Comparison of ENCODE assay signal across 8 cellular contexts in the genomic region with DNA sequence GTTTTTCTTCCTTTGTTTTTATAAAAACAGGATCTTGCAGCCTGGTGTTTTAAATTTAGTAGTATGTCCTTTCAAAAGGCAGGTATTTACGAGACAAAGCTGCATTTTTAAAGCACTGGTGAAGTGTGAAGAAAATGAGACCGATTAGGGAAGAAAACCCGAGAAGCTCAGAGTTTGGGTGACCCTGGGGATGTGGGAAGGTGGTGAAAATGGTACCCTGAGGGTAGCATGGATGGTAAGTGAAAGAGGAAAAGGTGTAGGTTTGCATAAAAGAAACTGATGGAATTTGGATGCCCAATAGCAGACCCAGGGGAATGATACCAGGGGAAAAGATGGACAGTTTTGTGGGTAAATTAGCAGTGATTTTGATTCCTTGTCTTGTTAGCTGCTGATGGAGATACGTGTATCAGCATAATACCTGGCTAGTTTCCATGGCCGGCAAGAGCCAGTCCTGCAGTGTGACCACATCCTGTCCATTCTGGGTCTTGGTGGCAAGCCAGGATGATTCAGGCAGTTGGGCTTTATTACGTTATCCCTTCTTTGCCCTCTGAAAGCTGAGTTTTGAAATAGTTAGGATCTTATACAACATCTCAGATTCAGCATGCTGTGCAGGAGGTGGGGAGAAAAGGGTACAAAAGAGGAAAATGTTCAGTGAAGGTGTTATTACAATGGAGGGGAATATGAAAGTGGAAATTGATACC. TPM values are rescaled to one million over a fixed set of nuclear protein-coding genes. Genes with fewer than 3 reads are reported as not detected.
DNase-seq lines count a peak whose midpoint lies in the region; ATAC-seq and TF ChIP-seq lines count a peak whose summit lies in the region.

No MANE protein-coding gene starts in this region.

- H4K91ac ChIP-seq in mesenchymal stem cell (ENCODE audit: low read length) = no peak overlapping the region

- peak overlapping the region in 1 of 2 experiments; percentile 77 for H3K4ac ChIP-seq in mesenchymal stem cell (ENCODE audit: low read depth in 1 of 2, low read length in 2 of 2)

- TF ChIP-seq CTCF in esophagus squamous epithelium (IDR thresholded peaks at IDR 0.05) (no peak), spleen (IDR thresholded peaks at IDR 0.05 in 8 of 11, conservative IDR thresholded peaks at IDR 0.05 in 3 of 11) (no peak)

- H3K27me3 ChIP-seq in mesenchymal stem cell (ENCODE audit: control insufficient read depth in 1 of 2, insufficient read depth in 1 of 2, low read length in 2 of 2) = no peaks in the 10 kb centered on the region
- no peaks in the 10 kb centered on the region for H3K27me3 ChIP-seq in esophagus squamous epithelium
- H3K27me3 ChIP-seq in spleen (replicated peaks in 1 of 7) = no peaks in the 10 kb centered on the region

- H3K4me2 ChIP-seq in mesenchymal stem cell (ENCODE audit: low read length, poor library complexity, severe bottlenecking) = peak overlapping the region; percentile 1

- peak overlapping the region; percentile 76 for H3K9ac ChIP-seq in mesenchymal stem cell (ENCODE audit: low read length)

- H3K23ac ChIP-seq in mesenchymal stem cell (ENCODE audit: low read length in 2 of 2) = no peak overlapping the region

- intact Hi-C loops in esophagus squamous epithelium (cut with DNase I) = no loop called here
- intact Hi-C loops in spleen (cut with DNase I; ENCODE audit: low total_unique reads) = no loop called here

- DNase-seq in GM04504 (ENCODE audit: low read depth) (peak; percentile 99), NCI-H2196 treated with DMSO at 0.1 percent for 48 hours (lab: John Stamatoyannopoulos, UW; ENCODE audit: unreplicated experiment) (peak; percentile 75), cerebellar nuclear complex (lab: John Stamatoyannopoulos, UW) (peak; percentile 52 to 70), mesenchymal stem cell (peak; percentile 97), esophagus squamous epithelium (lab: John Stamatoyannopoulos, UW) (no peak), spleen (no peak)

- no peak overlapping the region for H3K14ac ChIP-seq in mesenchymal stem cell (ENCODE audit: low read length in 2 of 2)

- peak overlapping the region in 1 of 2 experiments; percentile 38 for H2BK12ac ChIP-seq in mesenchymal stem cell (ENCODE audit: low read length in 2 of 2)

- H3K79me1 ChIP-seq in mesenchymal stem cell (replicated peaks; ENCODE audit: low read length, poor library complexity, severe bottlenecking) = peaks cover 6% of the 10 kb centered on the region

- no peak overlapping the region for H2BK15ac ChIP-seq in mesenchymal stem cell (ENCODE audit: low read depth, poor library complexity, severe bottlenecking)

- ATAC-seq in GM21367 (IDR thresholded peaks at IDR 0.05; ENCODE audit: unreplicated experiment) (no peak), HG03469 (IDR thresholded peaks at IDR 0.05; ENCODE audit: unreplicated experiment) (no peak)

- H3K36me3 ChIP-seq in mesenchymal stem cell (ENCODE audit: control insufficient read depth in 1 of 2, insufficient read depth in 2 of 2, low read depth in 1 of 2, low read length in 2 of 2) (peaks cover 4 to 25% of the 10 kb centered on the region in 2 experiments), esophagus squamous epithelium (no peaks in the 10 kb centered on the region), spleen (peaks cover 0 to 17% (median 0%) of the 10 kb centered on the region in 6 donors)

- peaks cover 13% of the 10 kb centered on the region for H3K4me1 ChIP-seq in mesenchymal stem cell (ENCODE audit: control insufficient read depth, insufficient read depth, low read depth, low read length)
- peaks cover 0 to 12% (median 6%) of the 10 kb centered on the region in 3 donors for H3K4me1 ChIP-seq in esophagus squamous epithelium
- H3K4me1 ChIP-seq in spleen = peaks cover 0 to 23% (median 17%) of the 10 kb centered on the region in 6 donors

- peak overlapping the region; percentile 39 for H2BK120ac ChIP-seq in mesenchymal stem cell (ENCODE audit: low read depth, low read length)

- TF ChIP-seq POLR2A in esophagus squamous epithelium (IDR thresholded peaks at IDR 0.05) = no peak
- no peak for TF ChIP-seq POLR2A in spleen (IDR thresholded peaks at IDR 0.05)

- 34% methylated on average over 5 of the region's 6 CpGs for WGBS in mesenchymal stem cell
- 24 to 37% methylated on average over 6 of the region's 6 CpGs for WGBS in esophagus squamous epithelium, 2 donors
- WGBS in spleen, 5 donors = 39 to 58% (median 46%) methylated on average over 6 of the region's 6 CpGs

- no peak overlapping the region for H4K8ac ChIP-seq in mesenchymal stem cell (ENCODE audit: low read length)

- H3K9me3 ChIP-seq in mesenchymal stem cell (ENCODE audit: control insufficient read depth, low read length) = no peaks in the 10 kb centered on the region
- H3K9me3 ChIP-seq in esophagus squamous epithelium = no peaks in the 10 kb centered on the region
- H3K9me3 ChIP-seq in spleen = no peaks in the 10 kb centered on the region

- peak overlapping the region; percentile 11 for H2AK5ac ChIP-seq in mesenchymal stem cell (ENCODE audit: low read length, severe bottlenecking)

- H3K18ac ChIP-seq in mesenchymal stem cell (ENCODE audit: low read depth in 1 of 2, low read length in 2 of 2) = peak overlapping the region in 1 of 2 experiments; percentile 12

- H2AFZ ChIP-seq in mesenchymal stem cell (ENCODE audit: low read depth, low read length) = no peak overlapping the region

- H2BK5ac ChIP-seq in mesenchymal stem cell (ENCODE audit: low read depth, low read length, poor library complexity, severe bottlenecking) = peak overlapping the region; percentile 4

- H3K27ac ChIP-seq in mesenchymal stem cell (ENCODE audit: low read length, poor library complexity, severe bottlenecking) = peak overlapping the region; percentile 88
- peak overlapping the region in 1 of 4 donors; percentile 34 for H3K27ac ChIP-seq in esophagus squamous epithelium
- peak overlapping the region in 3 of 8 donors; percentile 2 to 16 (median 6) for H3K27ac ChIP-seq in spleen

- H3K4me3 ChIP-seq in mesenchymal stem cell (ENCODE audit: insufficient read depth in 1 of 2, low read depth in 1 of 2, low read length in 2 of 2) (peak overlapping the region in 1 of 2 experiments; percentile 52), esophagus squamous epithelium (no peak overlapping the region), spleen (no peak overlapping the region)

RNA-seq across cellular contexts. Expression of gene BICD1, which starts 8.9 kb away (rescaled TPM):
- 12.2 TPM for polyA plus RNA-seq in mesenchymal stem cell (2013, experiment 1 of 2)
- 11.8 TPM for polyA plus RNA-seq in mesenchymal stem cell (2013, experiment 2 of 2)
- total RNA-seq in esophagus squamous epithelium = 1 to 10 TPM in 3 of 4 donors, under 1 TPM in 1; 0.70 to 7.8 (median 2.8) TPM
- total RNA-seq in spleen = 10 to 100 TPM; 23.1 to 62.9 (median 56.7) TPM
- 10 to 100 TPM in 2 of 3 donors, 1 to 10 TPM in 1; 8.5 to 11.6 (median 10.9) TPM for polyA plus RNA-seq in spleen

Comparison
In these comparisons a context has a peak if more than half of its experiments do, and no peak if none do; other contexts are left out.
1. DNase-seq: peak in GM04504 (single experiment), NCI-H2196 treated with DMSO at 0.1 percent for 48 hours (single experiment), cerebellar nuclear complex (2 of 2) and mesenchymal stem cell (single experiment); none in esophagus squamous epithelium (single experiment) and spleen (single experiment).